10 cellular contexts compared by ENCODE assay signal in genomic region chr17:35090707-35091106, GRCh38. TPM values are rescaled to one million over a fixed set of nuclear protein-coding genes. Genes with fewer than 3 reads are reported as not detected.
"Had no signal": no experiment of that assay in that cellular context is flagged by ENCODE, and none has a peak within 500 bp of the region (broad histone marks: within the 10 kb centered on the region; RNA-seq: fewer than 3 reads in every experiment).

No MANE protein-coding gene starts in this region.

RNA-seq across cellular contexts. Expression of gene FNDC8, which starts 30.7 kb away (rescaled TPM):
- total RNA-seq: activated CD4-positive, alpha-beta T cell treated with anti-CD3 and anti-CD28 coated beads, Interleukin-2, amount 10 ng/mL, durations not matched to agents 24 days and 14 days; activated CD8-positive, alpha-beta memory T cell treated with anti-CD3 and anti-CD28 coated beads for 36 hours; activated naive CD4-positive, alpha-beta T cell treated with anti-CD3 and anti-CD28 coated beads for 36 hours; activated naive CD8-positive, alpha-beta T cell treated with anti-CD3 and anti-CD28 coated beads, Interleukin-2, amount 10 ng/mL, durations not matched to agents 7 days and 5 days; adrenal gland; breast epithelium; MCF 10A; PC-3; SJSA1; WTC11 had no signal
- polyA plus RNA-seq: adrenal gland had no signal

RNA-seq across cellular contexts. Expression of gene UNC45B, which starts 56.9 kb away (rescaled TPM):
- total RNA-seq: activated CD4-positive, alpha-beta T cell treated with anti-CD3 and anti-CD28 coated beads, Interleukin-2, amount 10 ng/mL, durations not matched to agents 24 days and 14 days; activated CD8-positive, alpha-beta memory T cell treated with anti-CD3 and anti-CD28 coated beads for 36 hours; breast epithelium; MCF 10A; PC-3; SJSA1 had no signal
